In genomic region chr5:131593436-131593835, GRCh38 we compare ENCODE assay signal across 8 cellular contexts. TPM values are rescaled to one million over a fixed set of nuclear protein-coding genes. Genes with fewer than 3 reads are reported as not detected.
DNase-seq lines count a peak whose midpoint lies in the region; ATAC-seq, FAIRE-seq and TF ChIP-seq lines count a peak whose summit lies in the region.
"Not testable (repeated sequence)": the region's sequence is repeated elsewhere in the genome, so short reads cannot be mapped to it uniquely, and the experiment has no call there.

No MANE protein-coding gene starts in this region.

- not testable (repeated sequence) for FAIRE-seq in astrocyte (lab: Jason Lieb, UNC)

- H3K4me1 Mint-ChIP-seq in CD4-positive, CD25-positive, alpha-beta regulatory T cell, result peaks cover 45 to 77% (median 63%) of the 10 kb centered on the region in 4 donors
- peaks cover 15% of the 10 kb centered on the region for H3K4me1 Mint-ChIP-seq in HFFc6 (ENCODE audit: low read depth)
- H3K4me1 Mint-ChIP-seq in T-helper 17 cell, result peaks cover 45% of the 10 kb centered on the region
- peaks cover 43% of the 10 kb centered on the region for H3K4me1 Mint-ChIP-seq in activated CD8-positive, alpha-beta T cell treated with anti-CD3 and anti-CD28 coated beads, Interleukin-2, amount 10 ng/mL, durations not matched to agents 7 days and 5 days (ENCODE audit: low read depth)
- peaks cover 20% of the 10 kb centered on the region for H3K4me1 Mint-ChIP-seq in astrocyte (ENCODE audit: low read depth, unreplicated experiment)
- peaks cover 28% of the 10 kb centered on the region for H3K4me1 Mint-ChIP-seq in memory B cell
- not testable (repeated sequence) for H3K4me1 Mint-ChIP-seq in osteocyte (ENCODE audit: unreplicated experiment)

- H2AFZ ChIP-seq in astrocyte (ENCODE audit: low read depth, low read length), result not testable (repeated sequence)

- not testable (repeated sequence) for H3K36me3 ChIP-seq in CD4-positive, CD25-positive, alpha-beta regulatory T cell (ENCODE audit: control insufficient read depth, insufficient read depth, low read length); astrocyte (ENCODE audit: insufficient read depth, low read length)

- not testable (repeated sequence) for H3K4me2 ChIP-seq in astrocyte (ENCODE audit: low read length)

- peak overlapping the region; percentile 63 to 92 (median 92) for H3K27ac Mint-ChIP-seq in CD4-positive, CD25-positive, alpha-beta regulatory T cell
- H3K27ac Mint-ChIP-seq in HFFc6 (peak overlapping the region; percentile 31; the same call in 1 of the 2 replicates), T-helper 17 cell (peak overlapping the region; percentile 94), astrocyte (ENCODE audit: unreplicated experiment) (peak overlapping the region; percentile 8), memory B cell (peak overlapping the region; percentile 4), osteocyte (ENCODE audit: unreplicated experiment) (peak overlapping the region; percentile 5)
- H3K27ac Mint-ChIP-seq in activated CD8-positive, alpha-beta T cell treated with anti-CD3 and anti-CD28 coated beads, Interleukin-2, amount 10 ng/mL, durations not matched to agents 7 days and 5 days, result peak overlapping the region; percentile 17

- peaks cover 12% of the 10 kb centered on the region for H3K79me2 ChIP-seq in astrocyte (ENCODE audit: insufficient read depth, low read length)

- H3K4me3 ChIP-seq in CD4-positive, CD25-positive, alpha-beta regulatory T cell (ENCODE audit: low read depth, low read length); astrocyte (ENCODE audit: insufficient read depth, low read depth, low read length); fibroblast of mammary gland (ENCODE audit: control insufficient read depth, low read depth, low read length): not testable (repeated sequence)

- H3K27me3 ChIP-seq in CD4-positive, CD25-positive, alpha-beta regulatory T cell (ENCODE audit: control insufficient read depth, insufficient read depth, low read length); astrocyte (ENCODE audit: insufficient read depth, low read length): not testable (repeated sequence)

- not testable (repeated sequence) for H4K20me1 ChIP-seq in astrocyte (ENCODE audit: insufficient read depth, low read length)

- DNase-seq in CD4-positive, CD25-positive, alpha-beta regulatory T cell; HFFc6; T-helper 17 cell; activated CD8-positive, alpha-beta T cell treated with anti-CD3 and anti-CD28 coated beads, Interleukin-2, amount 10 ng/mL, durations not matched to agents 7 days and 5 days; astrocyte (ENCODE audit: low read depth); memory B cell (ENCODE audit: low spot score in 2 of 2); osteocyte (ENCODE audit: extremely low spot score, unreplicated experiment): not testable (repeated sequence)
- peak; percentile 13 for DNase-seq in fibroblast of mammary gland (ENCODE audit: low read depth)

- H3K27ac ChIP-seq in CD4-positive, CD25-positive, alpha-beta regulatory T cell (ENCODE audit: insufficient read depth, low read length, poor library complexity, severe bottlenecking); astrocyte (ENCODE audit: low read depth, low read length): not testable (repeated sequence)

- POLR2A ChIA-PET in activated CD8-positive, alpha-beta T cell treated with anti-CD3 and anti-CD28 coated beads, Interleukin-2, amount 10 ng/mL, durations not matched to agents 7 days and 5 days (lab: Charles Lee), result interaction anchor here (0.6 kb wide), 1 partner anchor 438 kb away, joined by 3 read pairs; no protein-coding TSS in a partner anchor

- not testable (repeated sequence) for ATAC-seq in CD4-positive, CD25-positive, alpha-beta regulatory T cell (ENCODE audit: low read depth in 2 of 2); T-helper 17 cell; activated CD8-positive, alpha-beta T cell treated with anti-CD3 and anti-CD28 coated beads, Interleukin-2, amount 10 ng/mL, durations not matched to agents 7 days and 5 days; memory B cell (ENCODE audit: low read depth)

- not testable (repeated sequence) for H3K36me3 Mint-ChIP-seq in CD4-positive, CD25-positive, alpha-beta regulatory T cell; T-helper 17 cell (ENCODE audit: low read depth); astrocyte (ENCODE audit: low read depth, unreplicated experiment); osteocyte (ENCODE audit: unreplicated experiment)
- peaks cover 23% of the 10 kb centered on the region for H3K36me3 Mint-ChIP-seq in HFFc6 (ENCODE audit: low read depth)
- H3K36me3 Mint-ChIP-seq in activated CD8-positive, alpha-beta T cell treated with anti-CD3 and anti-CD28 coated beads, Interleukin-2, amount 10 ng/mL, durations not matched to agents 7 days and 5 days (ENCODE audit: low read depth), result peaks cover 40% of the 10 kb centered on the region
- peaks cover 22% of the 10 kb centered on the region for H3K36me3 Mint-ChIP-seq in memory B cell

- peaks cover 31% of the 10 kb centered on the region for H3K4me1 ChIP-seq in CD4-positive, CD25-positive, alpha-beta regulatory T cell (ENCODE audit: control insufficient read depth, insufficient read depth, low read length, poor library complexity, severe bottlenecking)
- not testable (repeated sequence) for H3K4me1 ChIP-seq in astrocyte (ENCODE audit: insufficient read depth, low read length)

- CTCF ChIA-PET in activated CD8-positive, alpha-beta T cell treated with anti-CD3 and anti-CD28 coated beads, Interleukin-2, amount 10 ng/mL, durations not matched to agents 7 days and 5 days (lab: Charles Lee), result interaction anchor here (1.0 to 6.9 kb wide), 4 partner anchors 414 to 471 kb away, joined by 3 to 169 read pairs (median 9); no protein-coding TSS in a partner anchor

- not testable (repeated sequence) for TF ChIP-seq CTCF in HFFc6 (IDR thresholded peaks at IDR 0.05); astrocyte (IDR thresholded peaks at IDR 0.05; ENCODE audit: insufficient read depth, low read depth, low read length); fibroblast of mammary gland (conservative IDR thresholded peaks at IDR 0.05; ENCODE audit: control insufficient read depth, insufficient read depth, low read depth, low read length); osteocyte (IDR thresholded peaks at IDR 0.05)

- not testable (repeated sequence) for H3K9me3 Mint-ChIP-seq in CD4-positive, CD25-positive, alpha-beta regulatory T cell; HFFc6; activated CD8-positive, alpha-beta T cell treated with anti-CD3 and anti-CD28 coated beads, Interleukin-2, amount 10 ng/mL, durations not matched to agents 7 days and 5 days (ENCODE audit: insufficient read depth); astrocyte (ENCODE audit: unreplicated experiment); memory B cell; osteocyte (ENCODE audit: unreplicated experiment)

- peak overlapping the region in 2 of 4 donors; percentile 12 to 20 for H3K4me3 Mint-ChIP-seq in CD4-positive, CD25-positive, alpha-beta regulatory T cell
- H3K4me3 Mint-ChIP-seq in HFFc6; T-helper 17 cell; activated CD8-positive, alpha-beta T cell treated with anti-CD3 and anti-CD28 coated beads, Interleukin-2, amount 10 ng/mL, durations not matched to agents 7 days and 5 days; astrocyte (ENCODE audit: unreplicated experiment); memory B cell; osteocyte (ENCODE audit: unreplicated experiment): not testable (repeated sequence)

- H3K27me3 Mint-ChIP-seq in CD4-positive, CD25-positive, alpha-beta regulatory T cell; HFFc6 (ENCODE audit: insufficient read depth); T-helper 17 cell; activated CD8-positive, alpha-beta T cell treated with anti-CD3 and anti-CD28 coated beads, Interleukin-2, amount 10 ng/mL, durations not matched to agents 7 days and 5 days (ENCODE audit: low read depth); astrocyte (ENCODE audit: low read depth, unreplicated experiment); memory B cell; osteocyte (ENCODE audit: unreplicated experiment): not testable (repeated sequence)

- H3K9ac ChIP-seq in astrocyte (ENCODE audit: low read length), result not testable (repeated sequence)

- H3K9me3 ChIP-seq in CD4-positive, CD25-positive, alpha-beta regulatory T cell (ENCODE audit: control insufficient read depth in 2 of 2, low read length in 2 of 2); T-helper 17 cell (ENCODE audit: control insufficient read depth, low read length, poor library complexity, severe bottlenecking); astrocyte (ENCODE audit: insufficient read depth, low read depth, low read length): not testable (repeated sequence)

RNA-seq across cellular contexts. Expression of gene RAPGEF6, which starts 41.6 kb away (rescaled TPM):
- total RNA-seq in CD4-positive, CD25-positive, alpha-beta regulatory T cell, result 66.6 TPM
- 10 to 100 TPM; 24.4 to 45.3 (median 32.0) TPM for polyA plus RNA-seq in CD4-positive, CD25-positive, alpha-beta regulatory T cell
- total RNA-seq in HFFc6 (2021; fragmentation: NEBNext Ultra II Directional; extraction: Animal tissue kit (Norgen Biotek cat#: 25700)), result 10 to 100 TPM in 3 of 6 experiments, 1 to 10 TPM in 3; 7.3 to 12.0 (median 10.2) TPM
- total RNA-seq in T-helper 17 cell (10 to 100 TPM; 60.7 to 68.7 TPM), astrocyte (14.1 and 14.9 TPM in 2 replicates), osteocyte (14.9 and 18.9 TPM in 2 replicates)
- 10 to 100 TPM; 36.4 to 40.9 TPM for total RNA-seq in activated CD8-positive, alpha-beta T cell treated with anti-CD3 and anti-CD28 coated beads, Interleukin-2, amount 10 ng/mL, durations not matched to agents 7 days and 5 days

Comparison
In these comparisons a context has a peak if more than half of its experiments do, and no peak if none do; other contexts are left out.
1. H3K27ac Mint-ChIP-seq: peak in every context shown above with its lines; median percentile 94 in T-helper 17 cell; 92 in CD4-positive, CD25-positive, alpha-beta regulatory T cell; 31 in HFFc6; 17 in activated CD8-positive, alpha-beta T cell treated with anti-CD3 and anti-CD28 coated beads, Interleukin-2, amount 10 ng/mL, durations not matched to agents 7 days and 5 days; 8 in astrocyte; 5 in osteocyte; 4 in memory B cell.